In genomic region chr15:44726568-44727461, GRCh38 we compare ENCODE assay signal across 8 cellular contexts. TPM values are rescaled to one million over a fixed set of nuclear protein-coding genes. Genes with fewer than 3 reads are reported as not detected.
DNase-seq lines count a peak whose midpoint lies in the region; ATAC-seq, FAIRE-seq and TF ChIP-seq lines count a peak whose summit lies in the region.

No MANE protein-coding gene starts in this region.

- H3K4me3 ChIP-seq in GM12864 (ENCODE audit: low read depth, low read length) (peak overlapping the region; percentile 91), endothelial cell of umbilical vein (replicated peaks in 1 of 3; ENCODE audit: insufficient read depth in 1 of 3, low read depth in 1 of 3, low read length in 3 of 3) (no peak overlapping the region), aorta (ENCODE audit: low read length in 2 of 2) (no peak overlapping the region)
- H3K4me3 ChIP-seq in naive thymus-derived CD4-positive, alpha-beta T cell (ENCODE audit: low read length), result peak overlapping the region; percentile 68

- H3K4me1 ChIP-seq in endothelial cell of umbilical vein (ENCODE audit: control insufficient read depth, extremely low read depth, insufficient read depth, low read length) (peaks cover 32% of the 10 kb centered on the region), aorta (ENCODE audit: control insufficient read depth in 1 of 2, insufficient read depth in 2 of 2, low read length in 2 of 2) (peaks cover 0 to 1% of the 10 kb centered on the region in 2 donors)
- H3K4me1 ChIP-seq in naive thymus-derived CD4-positive, alpha-beta T cell (ENCODE audit: control insufficient read depth in 2 of 2, insufficient read depth in 2 of 2, low read length in 2 of 2), result peaks cover 58 to 64% of the 10 kb centered on the region in 2 donors

- no peaks in the 10 kb centered on the region for H3K79me2 ChIP-seq in endothelial cell of umbilical vein (ENCODE audit: control insufficient read depth, insufficient read depth, low read length)

- FAIRE-seq in H54 (lab: Jason Lieb, UNC), result peak; percentile 97
- FAIRE-seq in endothelial cell of umbilical vein (lab: Jason Lieb, UNC), result peak; percentile 95

- POLR2A ChIA-PET in activated CD8-positive, alpha-beta T cell treated with anti-CD3 and anti-CD28 coated beads for 36 hours (lab: Charles Lee), result interaction anchor here (0.6 to 37.9 kb wide), 11 partner anchors 3 to 300 kb away, joined by 3 to 1862 read pairs (median 5); partner anchors contain the start of genes B2M, PATL2, SPG11 and TRIM69
- POLR2A ChIA-PET in endothelial cell of umbilical vein (lab: Charles Lee), result interaction anchor here (0.7 to 4.3 kb wide), 3 partner anchors 14 to 427 kb away, joined by 3 to 63 read pairs (median 8); partner anchors contain the start of genes B2M, PATL2 and SPG11
- POLR2A ChIA-PET in naive thymus-derived CD4-positive, alpha-beta T cell (lab: Charles Lee), result interaction anchor here (0.7 to 39.4 kb wide), 9 partner anchors 3 to 473 kb away, joined by 3 to 3822 read pairs (median 3); partner anchors contain the start of genes B2M, EIF3J, PATL2 and SPG11

- H3K27me3 Mint-ChIP-seq in activated CD8-positive, alpha-beta T cell treated with anti-CD3 and anti-CD28 coated beads for 36 hours, result no peaks in the 10 kb centered on the region
- H3K27me3 Mint-ChIP-seq in naive thymus-derived CD4-positive, alpha-beta T cell, result peaks cover 0 to 2% (median 0%) of the 10 kb centered on the region in 5 donors

- peak; percentile 5 for TF ChIP-seq CTCF in GM12864 (IDR thresholded peaks at IDR 0.05; ENCODE audit: low read depth, low read length, missing control alignments)
- no peak for TF ChIP-seq CTCF in activated CD8-positive, alpha-beta T cell treated with anti-CD3 and anti-CD28 coated beads for 36 hours (IDR thresholded peaks at IDR 0.05)
- TF ChIP-seq CTCF in endothelial cell of umbilical vein (IDR thresholded peaks at IDR 0.05; ENCODE audit: extremely low read depth in 1 of 2, insufficient read depth in 1 of 2, low read depth in 1 of 2, low read length in 2 of 2), result no peak

- TSS peak; percentile 72 for BruUV-seq in endothelial cell of umbilical vein (replicated peaks; lab: Mats Ljungman, UMichigan)

- no peaks in the 10 kb centered on the region for H3K27me3 ChIP-seq in endothelial cell of umbilical vein (ENCODE audit: control insufficient read depth in 2 of 2, insufficient read depth in 2 of 2, low read length in 2 of 2)
- no peaks in the 10 kb centered on the region for H3K27me3 ChIP-seq in naive thymus-derived CD4-positive, alpha-beta T cell (ENCODE audit: control insufficient read depth in 2 of 2, insufficient read depth in 2 of 2, low read length in 2 of 2)
- H3K27me3 ChIP-seq in aorta (ENCODE audit: control insufficient read depth in 1 of 2, insufficient read depth in 2 of 2, low read length in 1 of 2), result no peaks in the 10 kb centered on the region

- 0 out of 2 replicates have a peak, but pooled peaks have one; percentile 27 for TF ChIP-seq POLR2A in H54 (IDR thresholded peaks at IDR 0.05; ENCODE audit: low read depth, low read length)
- peak; percentile 96 for TF ChIP-seq POLR2A in endothelial cell of umbilical vein (IDR thresholded peaks at IDR 0.05; ENCODE audit: low read depth, low read length)

- peak overlapping the region; percentile 35 for H3K4me2 ChIP-seq in endothelial cell of umbilical vein (ENCODE audit: insufficient read depth, low read length)

- H3K9me3 Mint-ChIP-seq in activated CD8-positive, alpha-beta T cell treated with anti-CD3 and anti-CD28 coated beads for 36 hours, result no peaks in the 10 kb centered on the region
- H3K9me3 Mint-ChIP-seq in naive thymus-derived CD4-positive, alpha-beta T cell, result peaks cover 0 to 5% (median 0%) of the 10 kb centered on the region in 11 donors

- peak; percentile 97 for DNase-seq in GM12864 (ENCODE audit: low read depth)
- DNase-seq in H54 (ENCODE audit: insufficient read length, low spot score), result peak; percentile 58
- peak; percentile 94 for DNase-seq in MV-4-11 (lab: John Stamatoyannopoulos, UW)
- peak; percentile 84 for DNase-seq in activated CD8-positive, alpha-beta T cell treated with anti-CD3 and anti-CD28 coated beads for 36 hours
- DNase-seq in endothelial cell of umbilical vein (ENCODE audit: low read depth, low spot score), result peak; percentile 93
- peak in 8 of 9 donors; percentile 67 to 92 (median 82) for DNase-seq in naive thymus-derived CD4-positive, alpha-beta T cell
- no peak for DNase-seq in aorta
- no peak for DNase-seq in NCI-H1092 (lab: John Stamatoyannopoulos, UW)

- H3K36me3 ChIP-seq in endothelial cell of umbilical vein (ENCODE audit: control insufficient read depth in 2 of 2, extremely low read depth in 1 of 2, insufficient read depth in 2 of 2, low read length in 2 of 2) (peaks cover 0 to 2% of the 10 kb centered on the region in 2 experiments), aorta (ENCODE audit: control insufficient read depth in 1 of 2, insufficient read depth in 2 of 2, low read length in 1 of 2) (no peaks in the 10 kb centered on the region)
- no peaks in the 10 kb centered on the region for H3K36me3 ChIP-seq in naive thymus-derived CD4-positive, alpha-beta T cell (ENCODE audit: control insufficient read depth in 2 of 3, insufficient read depth in 3 of 3, low read length in 3 of 3)

- intact Hi-C loops in activated CD8-positive, alpha-beta T cell treated with anti-CD3 and anti-CD28 coated beads for 36 hours (cut with micrococcal nuclease), result no loop called here
- intact Hi-C loops in endothelial cell of umbilical vein (cut with micrococcal nuclease), result loop anchor here (1.0 to 5.0 kb wide), 2 partner anchors 15 to 110 kb away; no protein-coding TSS in a partner anchor
- intact Hi-C loops in naive thymus-derived CD4-positive, alpha-beta T cell (cut with micrococcal nuclease), result loop anchor here (1.0 to 10.0 kb wide), 9 partner anchors 9 to 902 kb away; partner anchors contain the start of genes CTDSPL2 (in 2 of the 2), GOLM2 (in 2 of the 2), MFAP1 (in 2 of the 2) and TRIM69 (in 2 of the 2)
- intact Hi-C loops in aorta (cut with DNase I), result loop anchor here (5.0 kb wide), 2 partner anchors 190 to 440 kb away; partner anchors contain the start of genes EIF3J (in 1 of the 2) and GOLM2 (in 1 of the 2)

- CTCF ChIA-PET in activated CD8-positive, alpha-beta T cell treated with anti-CD3 and anti-CD28 coated beads for 36 hours (lab: Charles Lee), result interaction anchor here (1.1 to 16.4 kb wide), 4 partner anchors 10 to 95 kb away, joined by 3 to 333 read pairs (median 56); partner anchors contain the start of genes B2M, PATL2, SPG11 and TRIM69
- CTCF ChIA-PET in endothelial cell of umbilical vein (lab: Charles Lee), result interaction anchor here (0.5 to 4.3 kb wide), 6 partner anchors 10 to 755 kb away, joined by 3 to 65 read pairs (median 8); partner anchors contain the start of genes B2M, PATL2, SPG11 and TRIM69
- CTCF ChIA-PET in naive thymus-derived CD4-positive, alpha-beta T cell (lab: Charles Lee), result interaction anchor here (0.8 to 5.4 kb wide), 7 partner anchors 11 to 68 kb away, joined by 3 to 47 read pairs (median 5); partner anchors contain the start of genes B2M, PATL2, SPG11 and TRIM69

- peak overlapping the region; percentile 51 for H2AFZ ChIP-seq in endothelial cell of umbilical vein (ENCODE audit: low read depth, low read length)

- dilution Hi-C loops in endothelial cell of umbilical vein (cut with MboI; ENCODE audit: extremely low pct_ligation_motif_present, low sequenced_read_pairs), result loop anchor here (25.0 kb wide), 1 partner anchor 140 kb away; no protein-coding TSS in a partner anchor

- H3K27ac Mint-ChIP-seq in activated CD8-positive, alpha-beta T cell treated with anti-CD3 and anti-CD28 coated beads for 36 hours, result peak overlapping the region; percentile 100
- peak overlapping the region; percentile 98 to 100 (median 100) for H3K27ac Mint-ChIP-seq in naive thymus-derived CD4-positive, alpha-beta T cell

- H3K9me1 ChIP-seq in endothelial cell of umbilical vein (replicated peaks; ENCODE audit: control insufficient read depth, extremely low read depth, insufficient read depth, low read length), result no peaks in the 10 kb centered on the region

- H4K20me1 ChIP-seq in endothelial cell of umbilical vein (replicated peaks; ENCODE audit: control insufficient read depth, extremely low read depth, insufficient read depth, low read length), result no peaks in the 10 kb centered on the region

- H3K9ac ChIP-seq in endothelial cell of umbilical vein (replicated peaks; ENCODE audit: extremely low read depth, insufficient read depth, low read length), result peak overlapping the region; percentile 66

- peak overlapping the region; percentile 59 for H3K27ac ChIP-seq in endothelial cell of umbilical vein (ENCODE audit: insufficient read depth, low read depth, low read length)
- H3K27ac ChIP-seq in naive thymus-derived CD4-positive, alpha-beta T cell (ENCODE audit: low read depth, low read length), result peak overlapping the region; percentile 99
- no peak overlapping the region for H3K27ac ChIP-seq in aorta (ENCODE audit: low read depth in 1 of 2, low read length in 2 of 2)

- H3K36me3 Mint-ChIP-seq in activated CD8-positive, alpha-beta T cell treated with anti-CD3 and anti-CD28 coated beads for 36 hours (ENCODE audit: low read depth), result peaks cover 24% of the 10 kb centered on the region
- H3K36me3 Mint-ChIP-seq in naive thymus-derived CD4-positive, alpha-beta T cell, result peaks cover 0 to 17% (median 0%) of the 10 kb centered on the region in 5 donors

- WGBS in aorta, 2 donors, result 53 to 56% methylated on average over 5 of the region's 5 CpGs

- peak overlapping the region; percentile 99 for H3K4me3 Mint-ChIP-seq in activated CD8-positive, alpha-beta T cell treated with anti-CD3 and anti-CD28 coated beads for 36 hours
- peak overlapping the region; percentile 87 to 100 (median 96) for H3K4me3 Mint-ChIP-seq in naive thymus-derived CD4-positive, alpha-beta T cell

- H3K9me3 ChIP-seq in endothelial cell of umbilical vein (replicated peaks; ENCODE audit: control insufficient read depth, insufficient read depth, low read length) (no peaks in the 10 kb centered on the region), aorta (ENCODE audit: control insufficient read depth, low read length) (no peaks in the 10 kb centered on the region)
- H3K9me3 ChIP-seq in naive thymus-derived CD4-positive, alpha-beta T cell (ENCODE audit: control insufficient read depth in 2 of 3, low read length in 3 of 3), result no peaks in the 10 kb centered on the region

- ATAC-seq in activated CD8-positive, alpha-beta T cell treated with anti-CD3 and anti-CD28 coated beads for 36 hours, result peak; percentile 55
- ATAC-seq in naive thymus-derived CD4-positive, alpha-beta T cell, result peak; percentile 64
- peak; percentile 35 for ATAC-seq in aorta (ENCODE audit: low FRiP score)

- peaks cover 61% of the 10 kb centered on the region for H3K4me1 Mint-ChIP-seq in activated CD8-positive, alpha-beta T cell treated with anti-CD3 and anti-CD28 coated beads for 36 hours (ENCODE audit: low read depth)
- peaks cover 47 to 85% (median 74%) of the 10 kb centered on the region in 7 donors for H3K4me1 Mint-ChIP-seq in naive thymus-derived CD4-positive, alpha-beta T cell

RNA-seq across cellular contexts. Expression of gene TRIM69, which starts 9.5 kb away (rescaled TPM):
- total RNA-seq in activated CD8-positive, alpha-beta T cell treated with anti-CD3 and anti-CD28 coated beads for 36 hours, result 10 to 100 TPM; 59.8 to 63.5 TPM
- total RNA-seq in endothelial cell of umbilical vein, result 10.5 and 13.0 TPM in 2 replicates
- polyA plus RNA-seq in endothelial cell of umbilical vein, result 4.3 and 4.8 TPM in 2 replicates
- polyA plus RNA-seq in endothelial cell of umbilical vein (2011; cell fraction: cytosol; rRNA removed), result 5.9 and 6.6 TPM in 2 replicates
- 2.7 and 3.7 TPM in 2 replicates for polyA plus RNA-seq in endothelial cell of umbilical vein (2011; cell fraction: nucleus; rRNA removed)
- 7.3 and 8.4 TPM in 2 replicates for polyA plus RNA-seq in endothelial cell of umbilical vein (2012)
- 13.0 and 13.3 TPM in 2 replicates for polyA minus RNA-seq in endothelial cell of umbilical vein
- 4.7 TPM for polyA minus RNA-seq in endothelial cell of umbilical vein (2011; cell fraction: cytosol; rRNA and poly(A)+ RNA removed)
- polyA minus RNA-seq in endothelial cell of umbilical vein (2011; cell fraction: nucleus; rRNA and poly(A)+ RNA removed), result 3.3 and 4.6 TPM in 2 replicates
- 10 to 100 TPM; 12.4 to 65.0 (median 28.0) TPM for total RNA-seq in naive thymus-derived CD4-positive, alpha-beta T cell
- 10 to 100 TPM; 17.4 to 17.8 TPM for polyA plus RNA-seq in naive thymus-derived CD4-positive, alpha-beta T cell
- 10 to 100 TPM; 16.3 to 28.6 TPM for total RNA-seq in aorta
- polyA plus RNA-seq in aorta, result 10 to 100 TPM; 15.0 to 15.2 TPM

RNA-seq across cellular contexts. Expression of gene B2M, which starts 15.5 kb away (rescaled TPM):
- total RNA-seq in activated CD8-positive, alpha-beta T cell treated with anti-CD3 and anti-CD28 coated beads for 36 hours, result 1,000 to 10,000 TPM; 4,476 to 4,587 TPM
- 725 and 985 TPM in 2 replicates for total RNA-seq in endothelial cell of umbilical vein
- polyA plus RNA-seq in endothelial cell of umbilical vein, result 5,169 and 5,206 TPM in 2 replicates
- 3,465 and 6,175 TPM in 2 replicates for polyA plus RNA-seq in endothelial cell of umbilical vein (2011; cell fraction: cytosol; rRNA removed)
- polyA plus RNA-seq in endothelial cell of umbilical vein (2011; cell fraction: nucleus; rRNA removed), result 752 and 1,571 TPM in 2 replicates
- polyA plus RNA-seq in endothelial cell of umbilical vein (2012), result 2,187 and 2,905 TPM in 2 replicates
- polyA minus RNA-seq in endothelial cell of umbilical vein, result 566 and 595 TPM in 2 replicates
- 722 TPM for polyA minus RNA-seq in endothelial cell of umbilical vein (2011; cell fraction: cytosol; rRNA and poly(A)+ RNA removed)
- 140 and 206 TPM in 2 replicates for polyA minus RNA-seq in endothelial cell of umbilical vein (2011; cell fraction: nucleus; rRNA and poly(A)+ RNA removed)
- 1,000 to 10,000 TPM; 4,325 to 8,698 (median 6,221) TPM for total RNA-seq in naive thymus-derived CD4-positive, alpha-beta T cell
- over 10,000 TPM; 23,113 to 34,374 TPM for polyA plus RNA-seq in naive thymus-derived CD4-positive, alpha-beta T cell
- total RNA-seq in aorta, result 1,000 to 10,000 TPM; 2,130 to 2,403 TPM
- polyA plus RNA-seq in aorta, result 1,000 to 10,000 TPM; 3,644 to 4,026 TPM

RNA-seq across cellular contexts. Expression of gene PATL2, which starts 15.7 kb away (rescaled TPM):
- total RNA-seq in activated CD8-positive, alpha-beta T cell treated with anti-CD3 and anti-CD28 coated beads for 36 hours, result 10 to 100 TPM; 16.1 to 17.8 TPM
- total RNA-seq in endothelial cell of umbilical vein (0.42 TPM in 1 of 2 replicates, not detected in the other), aorta (1 to 10 TPM; 1.3 to 2.2 TPM)
- polyA plus RNA-seq in endothelial cell of umbilical vein (0.18 and 0.33 TPM in 2 replicates), aorta (under 1 TPM in 1 of 2 donors, not detected in 1; 0.23 TPM)
- 0.04 and 0.18 TPM in 2 replicates for polyA plus RNA-seq in endothelial cell of umbilical vein (2011; cell fraction: cytosol; rRNA removed)
- polyA plus RNA-seq in endothelial cell of umbilical vein (2011; cell fraction: nucleus; rRNA removed), result 0.87 and 1.6 TPM in 2 replicates
- polyA plus RNA-seq in endothelial cell of umbilical vein (2012), result 0.40 and 0.48 TPM in 2 replicates
- 0.32 and 0.76 TPM in 2 replicates for polyA minus RNA-seq in endothelial cell of umbilical vein
- polyA minus RNA-seq in endothelial cell of umbilical vein (2011; cell fraction: cytosol; rRNA and poly(A)+ RNA removed), result not detected
- polyA minus RNA-seq in endothelial cell of umbilical vein (2011; cell fraction: nucleus; rRNA and poly(A)+ RNA removed), result 1.3 TPM in 2 replicates
- total RNA-seq in naive thymus-derived CD4-positive, alpha-beta T cell, result 10 to 100 TPM; 37.4 to 83.8 (median 71.3) TPM
- 10 to 100 TPM; 11.4 to 17.3 TPM for polyA plus RNA-seq in naive thymus-derived CD4-positive, alpha-beta T cell

Comparison
In these comparisons a context has a peak if more than half of its experiments do, and no peak if none do; other contexts are left out.
1. DNase-seq: peak in GM12864 (single experiment), H54 (single experiment), MV-4-11 (single experiment), activated CD8-positive, alpha-beta T cell treated with anti-CD3 and anti-CD28 coated beads for 36 hours (single experiment), endothelial cell of umbilical vein (single experiment) and naive thymus-derived CD4-positive, alpha-beta T cell (8 of 9); none in aorta (0 of 2) and NCI-H1092 (single experiment).
2. H3K4me3 ChIP-seq: peak in GM12864 (single experiment) and naive thymus-derived CD4-positive, alpha-beta T cell (single experiment); none in endothelial cell of umbilical vein (0 of 3) and aorta (0 of 2).
3. H3K27ac ChIP-seq: peak in endothelial cell of umbilical vein (single experiment) and naive thymus-derived CD4-positive, alpha-beta T cell (single experiment); none in aorta (0 of 2).
4. RNA of gene PATL2, which starts 15.7 kb away (total RNA-seq): 37.4 to 83.8 TPM in naive thymus-derived CD4-positive, alpha-beta T cell and 16.1 to 17.8 TPM in activated CD8-positive, alpha-beta T cell treated with anti-CD3 and anti-CD28 coated beads for 36 hours; 1.3 to 2.2 TPM in aorta and 0.42 TPM in endothelial cell of umbilical vein; every median in the first group is over 4 times any median in the second.
5. Peak in every context shown above with its lines, with median percentiles within 50 percentile points of each other: ATAC-seq.